Comparison of ENCODE assay signal across 8 cellular contexts in genomic region chr1:226702957-226703831, GRCh38. TPM values are rescaled to one million over a fixed set of nuclear protein-coding genes. Genes with fewer than 3 reads are reported as not detected.
DNase-seq lines count a peak whose midpoint lies in the region; ATAC-seq and TF ChIP-seq lines count a peak whose summit lies in the region.

No MANE protein-coding gene starts in this region.

- H3K27ac Mint-ChIP-seq in activated naive CD8-positive, alpha-beta T cell treated with anti-CD3 and anti-CD28 coated beads, Interleukin-2, amount 10 ng/mL, durations not matched to agents 7 days and 5 days = peak overlapping the region; percentile 87

- H2BK5ac ChIP-seq in trophoblast cell (ENCODE audit: low read depth, low read length, poor library complexity) = peak overlapping the region; percentile 86

- H3K27ac ChIP-seq in heart left ventricle = peak overlapping the region in 11 of 12 donors; percentile 94 to 99 (median 97)
- peak overlapping the region; percentile 28 for H3K27ac ChIP-seq in trophoblast cell (ENCODE audit: low read depth, low read length)
- H3K27ac ChIP-seq in upper lobe of left lung = peak overlapping the region; percentile 94 to 99 (median 98)

- H3K79me2 ChIP-seq in trophoblast cell (ENCODE audit: control insufficient read depth, insufficient read depth, low read length, poor library complexity) = peaks cover 6% of the 10 kb centered on the region

- peak overlapping the region; percentile 51 for H2AK5ac ChIP-seq in trophoblast cell (ENCODE audit: low read length)

- H3K36me3 ChIP-seq in heart left ventricle = peaks cover 0 to 36% (median 12%) of the 10 kb centered on the region in 9 donors
- no peaks in the 10 kb centered on the region for H3K36me3 ChIP-seq in trophoblast cell (ENCODE audit: control insufficient read depth in 1 of 2, insufficient read depth in 2 of 2, low read length in 2 of 2)
- H3K36me3 ChIP-seq in upper lobe of left lung = peaks cover 0 to 7% (median 2%) of the 10 kb centered on the region in 4 donors

- TF ChIP-seq POLR2A in heart left ventricle (IDR thresholded peaks at IDR 0.05) (peak in 1 of 2 donors; percentile 78), upper lobe of left lung (IDR thresholded peaks at IDR 0.05) (peak in 3 of 4 donors; percentile 83 to 96 (median 84))

- no peaks in the 10 kb centered on the region for H3K27me3 Mint-ChIP-seq in activated naive CD8-positive, alpha-beta T cell treated with anti-CD3 and anti-CD28 coated beads, Interleukin-2, amount 10 ng/mL, durations not matched to agents 7 days and 5 days

- no peak for TF ChIP-seq EP300 in Ishikawa (IDR thresholded peaks at IDR 0.05; ENCODE audit: borderline replicate concordance)
- peak in 2 of 4 donors; percentile 23 to 44 for TF ChIP-seq EP300 in upper lobe of left lung (IDR thresholded peaks at IDR 0.05)

- H3K36me3 Mint-ChIP-seq in activated naive CD8-positive, alpha-beta T cell treated with anti-CD3 and anti-CD28 coated beads, Interleukin-2, amount 10 ng/mL, durations not matched to agents 7 days and 5 days = peaks cover 24% of the 10 kb centered on the region

- peak overlapping the region; percentile 83 for H3K9ac ChIP-seq in trophoblast cell (ENCODE audit: low read length)

- peak; percentile 33 for DNase-seq in DMS53 treated with DMSO at 0.1 percent for 48 hours (lab: John Stamatoyannopoulos, UW; ENCODE audit: unreplicated experiment)
- peak; percentile 60 for DNase-seq in SKM-1 treated with dmso at 0.1 percent for 144 hours (lab: John Stamatoyannopoulos, UW; ENCODE audit: unreplicated experiment)
- DNase-seq in activated naive CD8-positive, alpha-beta T cell treated with anti-CD3 and anti-CD28 coated beads, Interleukin-2, amount 10 ng/mL, durations not matched to agents 7 days and 5 days = peak; percentile 88
- DNase-seq in heart left ventricle = peak; percentile 85 to 88 (median 87)
- DNase-seq in trophoblast cell = peak; percentile 47 to 64
- DNase-seq in upper lobe of left lung = peak; percentile 82 to 96

- no peak for TF ChIP-seq RAD21 in Ishikawa (IDR thresholded peaks at IDR 0.05; ENCODE audit: low read depth)

- H3K4me1 Mint-ChIP-seq in activated naive CD8-positive, alpha-beta T cell treated with anti-CD3 and anti-CD28 coated beads, Interleukin-2, amount 10 ng/mL, durations not matched to agents 7 days and 5 days = peaks cover 49% of the 10 kb centered on the region

- peak overlapping the region; percentile 54 to 84 (median 69) for H3K4me3 ChIP-seq in heart left ventricle
- peak overlapping the region; percentile 78 for H3K4me3 ChIP-seq in trophoblast cell (ENCODE audit: low read depth, low read length)
- peak overlapping the region; percentile 49 to 79 (median 64) for H3K4me3 ChIP-seq in upper lobe of left lung

- no peaks in the 10 kb centered on the region for H3K9me3 Mint-ChIP-seq in activated naive CD8-positive, alpha-beta T cell treated with anti-CD3 and anti-CD28 coated beads, Interleukin-2, amount 10 ng/mL, durations not matched to agents 7 days and 5 days

- H3K4me1 ChIP-seq in heart left ventricle = peaks cover 4 to 62% (median 41%) of the 10 kb centered on the region in 12 donors
- H3K4me1 ChIP-seq in trophoblast cell (ENCODE audit: control insufficient read depth in 1 of 2, insufficient read depth in 2 of 2, low read length in 2 of 2) = peaks cover 8 to 10% of the 10 kb centered on the region in 2 experiments
- peaks cover 19 to 36% (median 22%) of the 10 kb centered on the region in 4 donors for H3K4me1 ChIP-seq in upper lobe of left lung

- peak overlapping the region; percentile 94 for H2BK120ac ChIP-seq in trophoblast cell (ENCODE audit: insufficient read depth, low read length, poor library complexity)

- 0 to 1% (median 1%) methylated on average over 26 to 62 of the region's 62 CpGs for WGBS in heart left ventricle, 4 donors
- WGBS in trophoblast cell (ENCODE audit: extremely low coverage, insufficient coverage, insufficient read length) = no CpG with 5 or more reads among the region's 62 CpGs
- WGBS in upper lobe of left lung, 2 donors = 1% methylated on average over 27 to 48 of the region's 62 CpGs

- peak overlapping the region; percentile 94 for H3K14ac ChIP-seq in trophoblast cell (ENCODE audit: low read length)

- no peak overlapping the region for H3K23ac ChIP-seq in trophoblast cell (ENCODE audit: low read length)

- peak overlapping the region; percentile 95 for H2AFZ ChIP-seq in trophoblast cell (ENCODE audit: insufficient read depth, low read length, poor library complexity)

- intact Hi-C loops in heart left ventricle (cut with DNase I) = loop anchor here in 5 of 10 donors (5.0 to 10.0 kb wide), 3 partner anchors 34 to 298 kb away; partner anchors contain the start of genes ITPKB (in 5 of the 5) and PARP1 (in 1 of the 5)

- H3K4me3 Mint-ChIP-seq in activated naive CD8-positive, alpha-beta T cell treated with anti-CD3 and anti-CD28 coated beads, Interleukin-2, amount 10 ng/mL, durations not matched to agents 7 days and 5 days = peak overlapping the region; percentile 86

- H3K4me2 ChIP-seq in trophoblast cell (ENCODE audit: low read length) = peak overlapping the region; percentile 88

- peak overlapping the region; percentile 100 for H4K12ac ChIP-seq in trophoblast cell (ENCODE audit: low read depth, low read length)

- TF ChIP-seq CTCF in heart left ventricle (IDR thresholded peaks at IDR 0.05) (peak in 1 of 12 donors; percentile 6), upper lobe of left lung (IDR thresholded peaks at IDR 0.05) (peak in 3 of 6 experiments; percentile 27 to 32 (median 32))

- POLR2A ChIA-PET in activated naive CD8-positive, alpha-beta T cell treated with anti-CD3 and anti-CD28 coated beads, Interleukin-2, amount 10 ng/mL, durations not matched to agents 7 days and 5 days (lab: Charles Lee) = interaction anchor here (0.7 to 2.7 kb wide), 18 partner anchors 9 to 70 kb away, joined by 3 to 11 read pairs (median 4); partner anchors contain the start of gene ITPKB

- peak overlapping the region; percentile 80 for H3K4ac ChIP-seq in trophoblast cell (ENCODE audit: low read depth, low read length)

- H3K9me3 ChIP-seq in heart left ventricle = no peaks in the 10 kb centered on the region
- no peaks in the 10 kb centered on the region for H3K9me3 ChIP-seq in trophoblast cell (ENCODE audit: insufficient read depth, low read depth, low read length)
- H3K9me3 ChIP-seq in upper lobe of left lung = no peaks in the 10 kb centered on the region

- ATAC-seq in GM21528 (IDR thresholded peaks at IDR 0.05; ENCODE audit: low FRiP score, unreplicated experiment) = peak; percentile 77
- ATAC-seq in activated naive CD8-positive, alpha-beta T cell treated with anti-CD3 and anti-CD28 coated beads, Interleukin-2, amount 10 ng/mL, durations not matched to agents 7 days and 5 days (ENCODE audit: low read depth) = peak; percentile 82
- peak; percentile 68 to 94 (median 89) for ATAC-seq in heart left ventricle
- ATAC-seq in upper lobe of left lung (ENCODE audit: low FRiP score in 2 of 2) = peak; percentile 85 to 96

- H3K18ac ChIP-seq in trophoblast cell (ENCODE audit: low read length) = peak overlapping the region; percentile 95

- H4K91ac ChIP-seq in trophoblast cell (ENCODE audit: low read depth, low read length) = peak overlapping the region; percentile 99

- peak overlapping the region; percentile 98 for H4K8ac ChIP-seq in trophoblast cell (ENCODE audit: low read depth, low read length)

- peaks cover 9% of the 10 kb centered on the region for H3K79me1 ChIP-seq in trophoblast cell (ENCODE audit: low read length)

- H3K27me3 ChIP-seq in heart left ventricle = no peaks in the 10 kb centered on the region
- H3K27me3 ChIP-seq in trophoblast cell (ENCODE audit: insufficient read depth, low read length) = no peaks in the 10 kb centered on the region
- H3K27me3 ChIP-seq in upper lobe of left lung = no peaks in the 10 kb centered on the region

- H2BK12ac ChIP-seq in trophoblast cell (ENCODE audit: low read length) = peak overlapping the region; percentile 34

TF ChIP-seq in Ishikawa, 13 proteins besides CTCF, POLR2A, EP300 and RAD21 (continues in another document):
- TF ChIP-seq FOXM1 (IDR thresholded peaks at IDR 0.05; ENCODE audit: borderline replicate concordance, low read depth) (0 out of 2 replicates have a peak, but pooled peaks have one; percentile 17), REST (IDR thresholded peaks at IDR 0.05; ENCODE audit: low read depth) (no peak), EGR1 (IDR thresholded peaks at IDR 0.05) (peak; percentile 99), TEAD4 (IDR thresholded peaks at IDR 0.05) (peak; percentile 37; the same call in 1 of the 2 replicates), CEBPB (IDR thresholded peaks at IDR 0.05) (no peak), ZBTB7A (IDR thresholded peaks at IDR 0.05; ENCODE audit: low read depth) (peak; percentile 62; the same call in 1 of the 2 replicates), TAF1 (IDR thresholded peaks at IDR 0.05; ENCODE audit: low read depth) (peak; percentile 65), YY1 (IDR thresholded peaks at IDR 0.05; ENCODE audit: low read depth) (no peak; the same call in 1 of the 2 replicates)

RNA-seq across cellular contexts. Expression of gene ITPKB, which starts 35.9 kb away (rescaled TPM):
- 10 to 100 TPM; 75.3 to 76.9 TPM for total RNA-seq in activated naive CD8-positive, alpha-beta T cell treated with anti-CD3 and anti-CD28 coated beads, Interleukin-2, amount 10 ng/mL, durations not matched to agents 7 days and 5 days
- total RNA-seq in heart left ventricle (10 to 100 TPM; 11.2 to 33.7 (median 17.8) TPM), upper lobe of left lung (10 to 100 TPM; 19.8 to 62.9 (median 45.8) TPM)
- polyA plus RNA-seq in heart left ventricle = 10 to 100 TPM in 1 of 2 donors, 1 to 10 TPM in 1; 6.2 to 11.9 TPM
- polyA plus RNA-seq in trophoblast cell (2013) = 5.0 and 5.7 TPM in 2 replicates

Comparison
In these comparisons a context has a peak if more than half of its experiments do, and no peak if none do; other contexts are left out.
1. Peak in every context shown above with its lines: DNase-seq, ATAC-seq, H3K4me3 ChIP-seq and H3K27ac ChIP-seq.
2. DNase-seq: peak in every context shown above with its lines; median percentile 89 in upper lobe of left lung; 88 in activated naive CD8-positive, alpha-beta T cell treated with anti-CD3 and anti-CD28 coated beads, Interleukin-2, amount 10 ng/mL, durations not matched to agents 7 days and 5 days; 87 in heart left ventricle; 60 in SKM-1 treated with dmso at 0.1 percent for 144 hours; 56 in trophoblast cell; 33 in DMS53 treated with DMSO at 0.1 percent for 48 hours.
3. H3K27ac ChIP-seq: peak in every context shown above with its lines; median percentile 98 in upper lobe of left lung; 97 in heart left ventricle; 28 in trophoblast cell.